31 cellular contexts compared by ENCODE assay signal in genomic region chr18:74222710-74223497, GRCh38.
"Had no signal": no experiment of that assay in that cellular context is flagged by ENCODE, and none has a peak within 500 bp of the region (broad histone marks: within the 10 kb centered on the region; RNA-seq: fewer than 3 reads in every experiment).

No MANE protein-coding gene starts in this region.

- H3K27ac ChIP-seq: adrenal gland, breast epithelium, esophagus squamous epithelium, foreskin keratinocyte, gastrocnemius medialis, heart left ventricle, WERI-Rb-1 had no signal

- FAIRE-seq: colon had no signal

- H3K4me3 ChIP-seq: adrenal gland, breast epithelium, esophagus squamous epithelium, gastrocnemius medialis, heart left ventricle had no signal

- ATAC-seq: activated CD4-positive, CD25-positive, alpha-beta regulatory T cell treated with anti-CD3 and anti-CD28 coated beads, Interleukin-2, amount 50 U/mL, for 24 hours; activated CD8-positive, alpha-beta T cell treated with anti-CD3 and anti-CD28 coated beads for 36 hours; activated T-cell treated with anti-CD3 and anti-CD28 coated beads, Interleukin-2, amount 50 U/mL, for 4 hours; activated T-helper 17 cell treated with anti-CD3 and anti-CD28 coated beads, Interleukin-2, amount 50 U/mL, for 72 hours; effector memory CD8-positive, alpha-beta T cell; foreskin keratinocyte; gastrocnemius medialis; heart left ventricle; T-helper 17 cell had no signal

- H3K4me1 ChIP-seq: breast epithelium, foreskin keratinocyte, gastrocnemius medialis, heart left ventricle had no signal

- DNase-seq: activated B cell treated with CpG ODN at 0.5 μM for 24 hours; activated CD4-positive, alpha-beta T cell treated with anti-CD3 and anti-CD28 coated beads for 48 hours; activated CD4-positive, alpha-beta T cell treated with anti-CD3 and anti-CD28 coated beads, Interleukin-2, amount 50 U/mL, for 1 hour; activated CD4-positive, alpha-beta T cell treated with anti-CD3 and anti-CD28 coated beads, Interleukin-2, amount 50 U/mL, for 48 hours; activated CD8-positive, alpha-beta memory T cell treated with anti-CD3 and anti-CD28 coated beads for 24 hours; activated CD8-positive, alpha-beta T cell treated with anti-CD3 and anti-CD28 coated beads for 36 hours; activated effector memory CD4-positive, alpha-beta T cell treated with Interleukin-2 at 50 U/mL for 16 hours; activated gamma-delta T cell treated with Interleukin-2 at 50 U/mL for 16 hours; activated naive CD4-positive, alpha-beta T cell treated with anti-CD3 and anti-CD28 coated beads, Interleukin-2, amount 50 U/mL, for 16 hours; activated naive CD4-positive, alpha-beta T cell treated with Interleukin-2 at 50 U/mL for 16 hours; activated T-cell treated with anti-CD3 and anti-CD28 coated beads, Interleukin-2, amount 50 U/mL, for 4 hours; adrenal gland; amygdala; aorta; cortex of kidney; dermis blood vessel endothelial cell; effector CD4-positive, alpha-beta T cell; effector memory CD8-positive, alpha-beta T cell; esophagus squamous epithelium; foreskin keratinocyte; gastrocnemius medialis; glutamatergic neuron; heart left ventricle; T-helper 1 cell; T-helper 17 cell; T1000; WERI-Rb-1 had no signal

- H3K9me3 ChIP-seq: adrenal gland, breast epithelium, esophagus squamous epithelium, gastrocnemius medialis, heart left ventricle had no signal

- H3K36me3 ChIP-seq: adrenal gland, breast epithelium, esophagus squamous epithelium, gastrocnemius medialis, heart left ventricle, WERI-Rb-1 had no signal

- H3K27me3 ChIP-seq: adrenal gland, breast epithelium, esophagus squamous epithelium, foreskin keratinocyte, gastrocnemius medialis, heart left ventricle had no signal
